Comparison of ENCODE assay signal across 8 cellular contexts in genomic region chr11:13462928-13463778, GRCh38. TPM values are rescaled to one million over a fixed set of nuclear protein-coding genes. Genes with fewer than 3 reads are reported as not detected.
DNase-seq lines count a peak whose midpoint lies in the region; ATAC-seq and TF ChIP-seq lines count a peak whose summit lies in the region.

Gene BTBD10, minus strand, starts transcription at chr11:13463222. Its CDS starts 18,098 bp downstream, at chr11:13445124.

- peaks cover 0 to 6% (median 0%) of the 10 kb centered on the region in 7 donors for H3K9me3 Mint-ChIP-seq in CD14-positive monocyte

- no peak for TF ChIP-seq CTCF in CD14-positive monocyte (IDR thresholded peaks at IDR 0.05)

- intact Hi-C loops in CD14-positive monocyte (cut with micrococcal nuclease): loop anchor here (5.0 to 10.0 kb wide), 2 partner anchors 188 to 204 kb away; partner anchors contain the start of genes BMAL1 (in 2 of the 2) and FAR1 (in 1 of the 2)

- peak within 1 kb of the TSS; percentile 97 to 99 for H3K4me3 Mint-ChIP-seq in CD14-positive monocyte

- DNase-seq in CD14-positive monocyte (ENCODE audit: low spot score) (peak; percentile 95), NCI-H748 (lab: John Stamatoyannopoulos, UW; ENCODE audit: unreplicated experiment) (peak; percentile 98), cortex of kidney (lab: John Stamatoyannopoulos, UW) (peak; percentile 9), left lobe of liver (ENCODE audit: low spot score) (peak; percentile 94)
- peak; percentile 89 for DNase-seq in activated CD4-positive, alpha-beta T cell treated with anti-CD3 and anti-CD28 coated beads, Interleukin-2, amount 50 U/mL, for 1 hour
- DNase-seq in stimulated activated CD4-positive, alpha-beta T cell treated with anti-CD3 and anti-CD28 coated beads, Interleukin-2, amount 100 ng/mL, for 24 hours: peak; percentile 90 to 92

- peaks cover 9% of the 10 kb centered on the region in 2 donors for H3K36me3 Mint-ChIP-seq in CD14-positive monocyte

- H3K27ac Mint-ChIP-seq in CD14-positive monocyte: peak within 1 kb of the TSS; percentile 91 to 98 (median 96)

- ATAC-seq in GM19395 (IDR thresholded peaks at IDR 0.05; ENCODE audit: unreplicated experiment) (peak; percentile 92), HG03558 (IDR thresholded peaks at IDR 0.05; ENCODE audit: extremely low read depth, unreplicated experiment) (peak; percentile 95), left lobe of liver (peak; percentile 98)

- peaks cover 0 to 2% (median under 1%) of the 10 kb centered on the region in 3 donors for H3K27me3 Mint-ChIP-seq in CD14-positive monocyte (ENCODE audit: low read depth in 3 of 3)

- H3K4me1 Mint-ChIP-seq in CD14-positive monocyte: peaks cover 37% of the 10 kb centered on the region

RNA-seq across cellular contexts. Expression of gene BTBD10, which starts in this region (rescaled TPM):
- 10 to 100 TPM; 13.8 to 19.8 TPM for polyA plus RNA-seq in CD14-positive monocyte
- total RNA-seq in left lobe of liver: 4.7 TPM

Comparison
In these comparisons a context has a peak if more than half of its experiments do, and no peak if none do; other contexts are left out.
1. Peak in every context shown above with its lines: DNase-seq and ATAC-seq.
2. DNase-seq: peak in every context shown above with its lines; median percentile 98 in NCI-H748; 95 in CD14-positive monocyte; 94 in left lobe of liver; 91 in stimulated activated CD4-positive, alpha-beta T cell treated with anti-CD3 and anti-CD28 coated beads, Interleukin-2, amount 100 ng/mL, for 24 hours; 89 in activated CD4-positive, alpha-beta T cell treated with anti-CD3 and anti-CD28 coated beads, Interleukin-2, amount 50 U/mL, for 1 hour; 9 in cortex of kidney.